Comparison of ENCODE assay signal across 8 cellular contexts in genomic region chr19:660793-661426, GRCh38. TPM values are rescaled to one million over a fixed set of nuclear protein-coding genes. Genes with fewer than 3 reads are reported as not detected.
DNase-seq lines count a peak whose midpoint lies in the region; TF ChIP-seq lines count a peak whose summit lies in the region.

No MANE protein-coding gene starts in this region.

- intact Hi-C loops in prostate gland (cut with DNase I) = loop anchor here (10.0 kb wide), 1 partner anchor 324 kb away; the partner anchor contains the start of gene WDR18

- TF ChIP-seq POLR2A in prostate gland (IDR thresholded peaks at IDR 0.05) = no peak

- peak overlapping the region; percentile 88 for H3K4me2 ChIP-seq in fibroblast of lung (ENCODE audit: extremely low read depth, insufficient read depth, low read length)

- H3K4me1 ChIP-seq in fibroblast of lung (ENCODE audit: control insufficient read depth, extremely low read depth, insufficient read depth, low read length) (peaks cover 4% of the 10 kb centered on the region), prostate gland (replicated peaks) (peaks cover 31% of the 10 kb centered on the region)

- H3K9me3 ChIP-seq in SK-N-MC (ENCODE audit: low read depth, low read length) = no peaks in the 10 kb centered on the region
- H3K9me3 ChIP-seq in fibroblast of lung (ENCODE audit: control insufficient read depth, insufficient read depth, low read depth, low read length) = no peaks in the 10 kb centered on the region
- no peaks in the 10 kb centered on the region for H3K9me3 ChIP-seq in prostate gland

- H3K27me3 ChIP-seq in fibroblast of lung (ENCODE audit: control insufficient read depth, insufficient read depth, low read length) = no peaks in the 10 kb centered on the region
- H3K27me3 ChIP-seq in prostate gland (replicated peaks; ENCODE audit: insufficient read depth) = no peaks in the 10 kb centered on the region

- H3K36me3 ChIP-seq in SK-N-MC (ENCODE audit: insufficient read depth, low read length) (no peaks in the 10 kb centered on the region; the same call in 1 of the 2 replicates), fibroblast of lung (ENCODE audit: control insufficient read depth, insufficient read depth, low read length) (peaks cover 6% of the 10 kb centered on the region), prostate gland (no peaks in the 10 kb centered on the region)

- H4K20me1 ChIP-seq in fibroblast of lung (ENCODE audit: control insufficient read depth, extremely low read depth, insufficient read depth, low read length) = peaks cover 3% of the 10 kb centered on the region

- H2AFZ ChIP-seq in fibroblast of lung (ENCODE audit: low read length) = no peak overlapping the region

- peak overlapping the region; percentile 53; the same call in 1 of the 2 replicates for H3K27ac ChIP-seq in SK-N-MC
- peak overlapping the region; percentile 64 for H3K27ac ChIP-seq in fibroblast of lung (ENCODE audit: insufficient read depth, low read length)
- peak overlapping the region; percentile 69 to 90 for H3K27ac ChIP-seq in prostate gland

- H3K9ac ChIP-seq in SK-N-MC (ENCODE audit: insufficient read length) = peak overlapping the region; percentile 98
- H3K9ac ChIP-seq in fibroblast of lung (ENCODE audit: insufficient read depth, low read length) = peak overlapping the region; percentile 33

- peaks cover 70% of the 10 kb centered on the region for H3K79me2 ChIP-seq in fibroblast of lung (ENCODE audit: control insufficient read depth, insufficient read depth, low read length)

- no peak for TF ChIP-seq CTCF in fibroblast of lung (conservative IDR thresholded peaks at IDR 0.05 in 1 of 2, IDR thresholded peaks at IDR 0.05 in 1 of 2; ENCODE audit: low read depth in 1 of 2, low read length in 2 of 2)
- TF ChIP-seq CTCF in prostate gland (IDR thresholded peaks at IDR 0.05) = no peak

- WGBS in prostate gland = 36% methylated on average over 19 of the region's 20 CpGs

- peak overlapping the region; percentile 66; the same call in 1 of the 2 replicates for H3K4me3 ChIP-seq in GM08714 (ENCODE audit: low read length)
- peak overlapping the region; percentile 93 for H3K4me3 ChIP-seq in SK-N-MC
- H3K4me3 ChIP-seq in fibroblast of lung (replicated peaks in 1 of 4; ENCODE audit: control extremely low read depth in 1 of 4, insufficient read depth in 1 of 4, low read depth in 3 of 4, low read length in 4 of 4) = peak overlapping the region; percentile 45 to 80 (median 70)
- peak overlapping the region; percentile 96 to 97 for H3K4me3 ChIP-seq in prostate gland

- DNase-seq in SK-N-MC (ENCODE audit: low read depth, low spot score) (no peak), fibroblast of lung (ENCODE audit: low read depth in 2 of 2) (no peak), prostate gland (ENCODE audit: low spot score) (no peak), 8988T (no peak), NCI-H69 (lab: John Stamatoyannopoulos, UW) (no peak), DMS 273 (lab: John Stamatoyannopoulos, UW; ENCODE audit: unreplicated experiment) (no peak)
- DNase-seq in activated CD4-positive, alpha-beta T cell treated with anti-CD3 and anti-CD28 coated beads for 4 hours = no peak

RNA-seq across cellular contexts. Expression of gene RNF126, which starts 2.1 kb away (rescaled TPM):
- 12.1 and 18.0 TPM in 2 replicates for total RNA-seq in fibroblast of lung
- polyA plus RNA-seq in fibroblast of lung = 7.8 and 10.7 TPM in 2 replicates
- 23.5 and 35.0 TPM in 2 replicates for polyA plus RNA-seq in fibroblast of lung (2012)
- polyA minus RNA-seq in fibroblast of lung (ENCODE audit: low replicate concordance) = 9.1 and 10.1 TPM in 2 replicates
- total RNA-seq in prostate gland = 100 to 1,000 TPM in 1 of 2 donors, 10 to 100 TPM in 1; 70.7 to 109 TPM

RNA-seq across cellular contexts. Expression of gene FSTL3, which starts 15.3 kb away (rescaled TPM):
- total RNA-seq in fibroblast of lung (26.8 and 36.5 TPM in 2 replicates), prostate gland (100 to 1,000 TPM in 1 of 2 donors, 10 to 100 TPM in 1; 69.3 to 241 TPM)
- polyA plus RNA-seq in fibroblast of lung = 10.2 and 18.6 TPM in 2 replicates
- 16.7 and 28.3 TPM in 2 replicates for polyA plus RNA-seq in fibroblast of lung (2012)
- polyA minus RNA-seq in fibroblast of lung (ENCODE audit: low replicate concordance) = 11.8 and 20.3 TPM in 2 replicates

RNA-seq across cellular contexts. Expression of gene FGF22, which starts 21.2 kb away (rescaled TPM):
- under 0.01 TPM in 1 of 2 replicates, not detected in the other for total RNA-seq in fibroblast of lung
- 0.06 TPM in 1 of 2 replicates, not detected in the other for polyA plus RNA-seq in fibroblast of lung
- polyA plus RNA-seq in fibroblast of lung (2012) = 0.24 TPM in 1 of 2 replicates, not detected in the other
- not detected in 2 replicates for polyA minus RNA-seq in fibroblast of lung (ENCODE audit: low replicate concordance)
- 1 to 10 TPM in 1 of 2 donors, not detected in 1; 4.4 TPM for total RNA-seq in prostate gland

RNA-seq across cellular contexts. Expression of gene POLRMT, which starts 27.6 kb away (rescaled TPM):
- 17.2 and 21.5 TPM in 2 replicates for total RNA-seq in fibroblast of lung
- polyA plus RNA-seq in fibroblast of lung = 7.3 and 13.5 TPM in 2 replicates
- 24.2 and 33.4 TPM in 2 replicates for polyA plus RNA-seq in fibroblast of lung (2012)
- 115 and 194 TPM in 2 replicates for polyA minus RNA-seq in fibroblast of lung (ENCODE audit: low replicate concordance)
- total RNA-seq in prostate gland = 100 to 1,000 TPM in 1 of 2 donors, 10 to 100 TPM in 1; 34.7 to 106 TPM

RNA-seq across cellular contexts. Expression of gene PRSS57, which starts 34.3 kb away (rescaled TPM):
- total RNA-seq in fibroblast of lung (not detected in 2 replicates), prostate gland (1 to 10 TPM in 1 of 2 donors, not detected in 1; 1.7 TPM)
- not detected in 2 replicates for polyA plus RNA-seq in fibroblast of lung
- polyA plus RNA-seq in fibroblast of lung (2012) = not detected in 2 replicates
- polyA minus RNA-seq in fibroblast of lung (ENCODE audit: low replicate concordance) = not detected in 2 replicates
